26 cellular contexts compared by ENCODE assay signal in the genomic region with DNA sequence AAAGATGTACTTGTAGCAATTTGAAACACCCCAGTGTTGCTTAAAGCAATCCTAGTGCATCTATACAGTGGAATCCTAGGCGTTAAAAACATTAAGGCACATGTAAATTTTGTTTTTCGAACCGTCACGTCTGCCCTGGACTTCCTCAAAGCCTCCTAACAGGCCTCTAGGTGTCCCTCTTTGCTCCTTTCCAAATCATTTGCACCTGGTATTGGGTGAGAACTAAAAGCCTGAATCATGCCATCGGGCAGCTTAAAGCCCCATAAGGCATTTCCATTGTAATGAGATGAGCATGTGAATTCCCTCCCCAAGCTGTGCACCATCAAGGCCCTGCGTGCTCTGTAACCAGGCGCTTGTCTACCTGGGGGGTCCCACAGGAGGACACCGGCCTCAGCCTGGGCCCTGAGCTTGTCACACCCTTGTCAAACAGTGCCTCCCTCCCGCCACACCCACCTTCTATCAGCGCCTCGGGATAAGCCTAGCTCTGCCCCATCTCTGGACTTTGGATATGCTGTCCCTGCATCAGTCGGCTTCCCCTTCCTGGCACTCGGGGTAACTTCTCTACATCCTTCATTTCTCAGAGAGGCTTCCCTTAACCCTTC.
DNase-seq lines count a peak whose midpoint lies in the region; ATAC-seq and TF ChIP-seq lines count a peak whose summit lies in the region.
"Had no signal": no experiment of that assay in that cellular context is flagged by ENCODE, and none has a peak within 500 bp of the region (broad histone marks: within the 10 kb centered on the region; RNA-seq: fewer than 3 reads in every experiment).

No MANE protein-coding gene starts in this region.

- peaks cover 0 to 3% (median 0%) of the 10 kb centered on the region in 3 experiments; a peak in 2 of 7 replicates for H3K36me3 Mint-ChIP-seq in H9 (ENCODE audit: insufficient read depth in 1 of 3, low read depth in 3 of 3)
- H3K36me3 Mint-ChIP-seq: activated naive CD4-positive, alpha-beta T cell treated with anti-CD3 and anti-CD28 coated beads, Interleukin-2, amount 10 ng/mL, durations not matched to agents 7 days and 5 days; CD4-positive, alpha-beta memory T cell had no signal

- H3K9me2 ChIP-seq in DOHH2 (replicated peaks; ENCODE audit: control insufficient read depth, low read length), result no peaks in the 10 kb centered on the region
- H3K9me2 ChIP-seq in OCI-LY7 (ENCODE audit: insufficient read depth, low read length), result no peaks in the 10 kb centered on the region

- no peak overlapping the region for H2AK5ac ChIP-seq in H9 (ENCODE audit: insufficient read length, low read length)

- H2BK15ac ChIP-seq in H9 (ENCODE audit: low read depth, low read length), result no peak overlapping the region

- H4K91ac ChIP-seq in H9 (ENCODE audit: insufficient read length, low read depth, low read length), result no peak overlapping the region

- H3K9me3 ChIP-seq in DOHH2 (ENCODE audit: control insufficient read depth, insufficient read depth, low read length) (no peaks in the 10 kb centered on the region), H9 (ENCODE audit: control insufficient read depth, low read depth, low read length) (no peaks in the 10 kb centered on the region), OCI-LY7 (ENCODE audit: low read length) (no peaks in the 10 kb centered on the region), mammary epithelial cell (replicated peaks; ENCODE audit: insufficient read depth, low read length) (no peaks in the 10 kb centered on the region)
- H3K9me3 ChIP-seq: left lung, Peyer's patch, tibial nerve had no signal

- no peak overlapping the region for H3K9ac ChIP-seq in H9 (ENCODE audit: extremely low read depth, insufficient read length, low read length)
- H3K9ac ChIP-seq in mammary epithelial cell (ENCODE audit: insufficient read depth, low read length), result no peak overlapping the region

- H3K14ac ChIP-seq in H9 (ENCODE audit: insufficient read depth, low read length), result no peak overlapping the region

- H3K4me1 Mint-ChIP-seq in H9, result peaks cover 10 to 16% of the 10 kb centered on the region in 2 experiments; a peak in 3 of 4 replicates

- no peaks in the 10 kb centered on the region for H3F3A ChIP-seq in DOHH2 (ENCODE audit: control insufficient read depth, insufficient read depth)

- no peak overlapping the region for H4K8ac ChIP-seq in H9 (replicated peaks; ENCODE audit: insufficient read length, low read depth, low read length)

- no peak overlapping the region for H3K56ac ChIP-seq in H9 (ENCODE audit: insufficient read length, low read depth, low read length)

- H3K27me3 ChIP-seq in DOHH2 (ENCODE audit: control insufficient read depth, low read length) (no peaks in the 10 kb centered on the region), H9 (ENCODE audit: insufficient read depth, low read length) (no peaks in the 10 kb centered on the region), mammary epithelial cell (ENCODE audit: insufficient read depth, low read length) (no peaks in the 10 kb centered on the region)
- H3K27me3 ChIP-seq: brain microvascular endothelial cell, Peyer's patch, tibial nerve had no signal

- H3K4me1 ChIP-seq in DOHH2 (ENCODE audit: control insufficient read depth, low read length), result no peaks in the 10 kb centered on the region
- no peaks in the 10 kb centered on the region for H3K4me1 ChIP-seq in H9 (ENCODE audit: insufficient read depth, low read length)
- H3K4me1 ChIP-seq in OCI-LY7 (ENCODE audit: insufficient read depth, low read length, poor library complexity, severe bottlenecking), result peaks cover 7% of the 10 kb centered on the region
- H3K4me1 ChIP-seq in mammary epithelial cell (ENCODE audit: insufficient read depth, low read length), result peaks cover 2% of the 10 kb centered on the region
- H3K4me1 ChIP-seq: Peyer's patch had no signal

- no peak overlapping the region for H3K27ac ChIP-seq in DOHH2 (ENCODE audit: low read depth, low read length)
- H3K27ac ChIP-seq in H9 (ENCODE audit: insufficient read length, low read depth, low read length), result no peak overlapping the region
- no peak overlapping the region for H3K27ac ChIP-seq in OCI-LY7 (ENCODE audit: low read depth, low read length, poor library complexity, severe bottlenecking)
- H3K27ac ChIP-seq in mammary epithelial cell (ENCODE audit: insufficient read depth, low read depth, low read length), result no peak overlapping the region
- H3K27ac ChIP-seq: brain microvascular endothelial cell, left lung, Peyer's patch, tibial nerve had no signal

- no CpG with 5 or more reads among the region's 13 CpGs for WGBS in H9 (ENCODE audit: extremely low coverage, insufficient read length, low lambda C conversion rate)
- WGBS in mammary epithelial cell (ENCODE audit: low coverage, missing lambda C conversion rate), result 72% methylated on average over 11 of the region's 13 CpGs

- H3K23ac ChIP-seq in H9 (ENCODE audit: insufficient read length, low read depth, low read length), result no peak overlapping the region

- H4K20me1 ChIP-seq in DOHH2 (ENCODE audit: control insufficient read depth, insufficient read depth, low read depth, low read length) (no peaks in the 10 kb centered on the region), H9 (ENCODE audit: control insufficient read depth, insufficient read depth, insufficient read length) (no peaks in the 10 kb centered on the region), OCI-LY7 (ENCODE audit: insufficient read depth, low read length) (no peaks in the 10 kb centered on the region), mammary epithelial cell (ENCODE audit: insufficient read depth, low read length) (no peaks in the 10 kb centered on the region)

- H3K79me2 ChIP-seq in DOHH2 (ENCODE audit: control insufficient read depth, low read length) (no peaks in the 10 kb centered on the region), H9 (ENCODE audit: insufficient read depth, low read length) (no peaks in the 10 kb centered on the region), OCI-LY7 (ENCODE audit: insufficient read depth, low read depth, low read length) (no peaks in the 10 kb centered on the region), mammary epithelial cell (ENCODE audit: insufficient read depth, low read length) (no peaks in the 10 kb centered on the region)

- POLR2A ChIA-PET in OCI-LY7 (lab: Charles Lee), result interaction anchor here (0.6 kb wide), 1 partner anchor 671 kb away, joined by 3 read pairs; no protein-coding TSS in a partner anchor

- H3K27ac Mint-ChIP-seq in H9, result no peak overlapping the region
- H3K27ac Mint-ChIP-seq: activated CD8-positive, alpha-beta T cell treated with anti-CD3 and anti-CD28 coated beads for 36 hours; activated naive CD4-positive, alpha-beta T cell treated with anti-CD3 and anti-CD28 coated beads, Interleukin-2, amount 10 ng/mL, durations not matched to agents 7 days and 5 days; activated T-helper 1 cell treated with anti-CD3 and anti-CD28 coated beads, Interleukin-12 subunit alpha, Interleukin-12 subunit beta, Interleukin-2, Interleukin-4 antibody, amounts not matched to agents 30 ng/mL and 10 ng/mL and 1 ng/mL, durations not matched to agents 14 hours and 24 hours and 36 hours; B cell; CD4-positive, alpha-beta memory T cell; IgD-negative memory B cell had no signal

- H4K5ac ChIP-seq in H9 (ENCODE audit: insufficient read length, low read depth, low read length), result no peak overlapping the region

- ATAC-seq in left colon, result peak; percentile 67
- no peak for ATAC-seq in HG02884 (IDR thresholded peaks at IDR 0.05; ENCODE audit: unreplicated experiment)
- ATAC-seq: activated CD8-positive, alpha-beta T cell treated with anti-CD3 and anti-CD28 coated beads for 36 hours; left lung had no signal

- H2BK20ac ChIP-seq in H9 (ENCODE audit: low read depth, low read length, poor library complexity, severe bottlenecking), result no peak overlapping the region

- H3K27me3 Mint-ChIP-seq in H9 (ENCODE audit: low read depth), result no peaks in the 10 kb centered on the region

- no peaks in the 10 kb centered on the region for H3K79me1 ChIP-seq in H9 (ENCODE audit: insufficient read depth, low read depth, low read length, poor library complexity, severe bottlenecking)

- dilution Hi-C loops in mammary epithelial cell (cut with HindIII; ENCODE audit: low sequenced_read_pairs), result loop anchor here (25.0 kb wide), 2 partner anchors 797 to 947 kb away; no protein-coding TSS in a partner anchor

- peaks cover 8 to 10% of the 10 kb centered on the region in 2 experiments for H3K9me3 Mint-ChIP-seq in H9
- H3K9me3 Mint-ChIP-seq: activated CD8-positive, alpha-beta T cell treated with anti-CD3 and anti-CD28 coated beads for 36 hours; activated naive CD4-positive, alpha-beta T cell treated with anti-CD3 and anti-CD28 coated beads, Interleukin-2, amount 10 ng/mL, durations not matched to agents 7 days and 5 days; activated T-helper 1 cell treated with anti-CD3 and anti-CD28 coated beads, Interleukin-12 subunit alpha, Interleukin-12 subunit beta, Interleukin-2, Interleukin-4 antibody, amounts not matched to agents 30 ng/mL and 10 ng/mL and 1 ng/mL, durations not matched to agents 14 hours and 24 hours and 36 hours; IgD-negative memory B cell had no signal

- intact Hi-C loops in OCI-LY7 (cut with micrococcal nuclease; ENCODE audit: unreplicated experiment), result loop anchor here (5.0 kb wide), 2 partner anchors 667 to 947 kb away; no protein-coding TSS in a partner anchor
- intact Hi-C loops in left colon (cut with DNase I, micrococcal nuclease), result loop anchor here (5.0 to 10.0 kb wide), 4 partner anchors 664 to 947 kb away; no protein-coding TSS in a partner anchor
- intact Hi-C loops in mammary epithelial cell (cut with micrococcal nuclease), result loop anchor here (5.0 to 10.0 kb wide), 6 partner anchors 57 to 812 kb away; no protein-coding TSS in a partner anchor

- H3K18ac ChIP-seq in H9 (ENCODE audit: insufficient read length, low read depth, low read length), result no peak overlapping the region

- no peak overlapping the region for H3K4me3 Mint-ChIP-seq in H9
- H3K4me3 Mint-ChIP-seq: activated CD8-positive, alpha-beta T cell treated with anti-CD3 and anti-CD28 coated beads for 36 hours; activated naive CD4-positive, alpha-beta T cell treated with anti-CD3 and anti-CD28 coated beads, Interleukin-2, amount 10 ng/mL, durations not matched to agents 7 days and 5 days; activated T-helper 1 cell treated with anti-CD3 and anti-CD28 coated beads, Interleukin-12 subunit alpha, Interleukin-12 subunit beta, Interleukin-2, Interleukin-4 antibody, amounts not matched to agents 30 ng/mL and 10 ng/mL and 1 ng/mL, durations not matched to agents 14 hours and 24 hours and 36 hours; B cell; CD4-positive, alpha-beta memory T cell; IgD-negative memory B cell had no signal

- no peak overlapping the region for H3K4me3 ChIP-seq in DOHH2 (ENCODE audit: low read length)
- H3K4me3 ChIP-seq in OCI-LY7 (ENCODE audit: low read depth, low read length, poor library complexity, severe bottlenecking), result no peak overlapping the region
- H3K4me3 ChIP-seq in mammary epithelial cell (replicated peaks in 1 of 3; ENCODE audit: insufficient read depth in 1 of 3, low read depth in 2 of 3, low read length in 3 of 3), result no peak overlapping the region
- H3K4me3 ChIP-seq: left lung, Peyer's patch, tibial nerve had no signal

- H2AFZ ChIP-seq in H9 (ENCODE audit: low read length) (no peak overlapping the region), OCI-LY7 (ENCODE audit: low read length) (no peak overlapping the region), mammary epithelial cell (ENCODE audit: low read depth, low read length) (no peak overlapping the region)

- no peak overlapping the region for H2BK5ac ChIP-seq in H9 (ENCODE audit: insufficient read length, low read length)

- H2BK120ac ChIP-seq in H9 (ENCODE audit: low read depth, low read length, poor library complexity, severe bottlenecking), result no peak overlapping the region

- BruUV-seq in OCI-LY7 (replicated peaks; lab: Mats Ljungman, UMichigan) (no TSS peak), mammary epithelial cell (replicated peaks; lab: Mats Ljungman, UMichigan) (no TSS peak)

- no peaks in the 10 kb centered on the region for H3K23me2 ChIP-seq in H9 (ENCODE audit: insufficient read length, low read depth, low read length, poor library complexity, severe bottlenecking)

- no peak overlapping the region for H3T11ph ChIP-seq in H9 (ENCODE audit: low read length)

- no peak overlapping the region for H2BK12ac ChIP-seq in H9 (ENCODE audit: insufficient read length, low read depth, low read length)

- DNase-seq in H9, result peak; percentile 46
- peak; percentile 11 for DNase-seq in OCI-LY7 (ENCODE audit: low spot score)
- no peak for DNase-seq in left colon
- no peak for DNase-seq in mammary epithelial cell
- no peak for DNase-seq in activated CD4-positive, alpha-beta T cell treated with anti-CD3 and anti-CD28 coated beads, Interleukin-2, amount 50 U/mL, for 48 hours
- no peak for DNase-seq in hepatic stellate cell (ENCODE audit: low spot score)
- DNase-seq: ACHN; activated CD4-positive, alpha-beta T cell treated with anti-CD3 and anti-CD28 coated beads for 1 hour; activated CD8-positive, alpha-beta memory T cell treated with anti-CD3 and anti-CD28 coated beads, Interleukin-2, amount 50 U/mL, for 48 hours; activated CD8-positive, alpha-beta T cell treated with anti-CD3 and anti-CD28 coated beads for 36 hours; activated naive CD4-positive, alpha-beta T cell treated with anti-CD3 and anti-CD28 coated beads, Interleukin-2, amount 10 ng/mL, durations not matched to agents 7 days and 5 days; brain microvascular endothelial cell; CD4-positive, alpha-beta memory T cell; NCI-H1048; nucleus accumbens; Peyer's patch; SHP77 treated with DMSO at 0.1 percent for 48 hours; stimulated activated CD4-positive, alpha-beta T cell treated with anti-CD3 and anti-CD28 coated beads, Interleukin-15, amount 100 ng/mL, for 24 hours; stimulated activated CD4-positive, alpha-beta T cell treated with anti-CD3 and anti-CD28 coated beads, Interleukin-4, amount 100 ng/mL, for 4 hours had no signal

- H3K36me3 ChIP-seq in DOHH2 (ENCODE audit: control insufficient read depth, low read length), result no peaks in the 10 kb centered on the region
- H3K36me3 ChIP-seq in OCI-LY7 (ENCODE audit: insufficient read depth, low read length), result no peaks in the 10 kb centered on the region
- no peaks in the 10 kb centered on the region for H3K36me3 ChIP-seq in mammary epithelial cell (ENCODE audit: insufficient read depth, low read length)
- H3K36me3 ChIP-seq: brain microvascular endothelial cell, left lung, Peyer's patch, tibial nerve had no signal

- CTCF ChIA-PET in OCI-LY7 (lab: Charles Lee; ENCODE audit: unreplicated experiment), result no interaction called here
- CTCF ChIA-PET in mammary epithelial cell (lab: Charles Lee; ENCODE audit: low non-redundant PET), result no interaction called here

- TF ChIP-seq CTCF in DOHH2 (IDR thresholded peaks at IDR 0.05; ENCODE audit: low read depth, low read length, poor library complexity, severe bottlenecking) (peak; percentile 10), H9 (conservative IDR thresholded peaks at IDR 0.05) (peak; percentile 51; the same call in 2 of the 3 replicates), OCI-LY7 (conservative IDR thresholded peaks at IDR 0.05; ENCODE audit: low read length) (peak; percentile 28; the same call in 1 of the 2 replicates), mammary epithelial cell (conservative IDR thresholded peaks at IDR 0.05 in 1 of 2, IDR thresholded peaks at IDR 0.05 in 1 of 2; ENCODE audit: extremely low read depth in 1 of 2, insufficient read depth in 1 of 2, low read depth in 1 of 2, low read length in 2 of 2) (no peak)

- in situ Hi-C loops in mammary epithelial cell (cut with MboI; ENCODE audit: low sequenced_read_pairs in 2 of 2), result loop anchor here (5.0 to 25.0 kb wide), 5 partner anchors 672 to 947 kb away; no protein-coding TSS in a partner anchor

- H3K4me2 ChIP-seq in DOHH2 (ENCODE audit: low read length) (no peak overlapping the region), H9 (ENCODE audit: insufficient read depth, insufficient read length, low read length) (no peak overlapping the region), OCI-LY7 (ENCODE audit: low read length) (no peak overlapping the region), mammary epithelial cell (ENCODE audit: insufficient read depth, low read depth, low read length) (no peak overlapping the region)

- H3K4ac ChIP-seq in H9 (ENCODE audit: low read depth, low read length), result no peak overlapping the region

Comparison
In these comparisons a context has a peak if more than half of its experiments do, and no peak if none do; other contexts are left out.
1. CTCF ChIP-seq: peak in DOHH2 (single experiment), H9 (single experiment) and OCI-LY7 (single experiment); none in mammary epithelial cell (0 of 2).
2. DNase-seq: peak in H9 (single experiment) and OCI-LY7 (single experiment); none in left colon (0 of 2), mammary epithelial cell (single experiment), activated CD4-positive, alpha-beta T cell treated with anti-CD3 and anti-CD28 coated beads, Interleukin-2, amount 50 U/mL, for 48 hours (0 of 2) and hepatic stellate cell (single experiment).